ENCODE assay signal across 13 cellular contexts in the genomic region with DNA sequence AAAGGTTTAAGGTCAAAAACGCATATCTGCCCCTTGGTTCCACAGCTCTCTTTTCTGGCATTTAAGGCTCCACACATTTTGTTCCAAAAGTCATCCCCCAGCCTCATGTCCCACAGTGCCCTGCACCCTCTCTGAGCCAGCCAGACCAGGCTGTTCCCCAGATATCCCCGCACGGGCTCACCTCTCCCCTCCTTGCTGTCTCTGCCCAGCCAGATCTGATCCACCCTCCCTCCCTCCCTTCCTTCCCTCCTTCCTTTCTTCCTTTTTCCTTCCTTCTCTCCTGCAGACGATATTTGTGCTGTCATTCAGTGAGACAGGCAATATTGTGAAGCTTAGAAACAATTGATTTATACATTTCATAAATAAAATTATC. TPM values are rescaled to one million over a fixed set of nuclear protein-coding genes. Genes with fewer than 3 reads are reported as not detected.
DNase-seq lines count a peak whose midpoint lies in the region; ATAC-seq, FAIRE-seq and TF ChIP-seq lines count a peak whose summit lies in the region.
"Had no signal": no experiment of that assay in that cellular context is flagged by ENCODE, and none has a peak within 500 bp of the region (broad histone marks: within the 10 kb centered on the region; RNA-seq: fewer than 3 reads in every experiment).

No MANE protein-coding gene starts in this region.

- H3K27me3 Mint-ChIP-seq in HFFc6 (ENCODE audit: insufficient read depth) (peaks cover 3% of the 10 kb centered on the region), chondrocyte (ENCODE audit: low read depth) (no peaks in the 10 kb centered on the region)
- H3K27me3 Mint-ChIP-seq in stimulated activated naive B cell treated with anti-CD40 and anti-IgM and Interleukin-4, amounts not matched to agents 10 μg/mL and 1 μg/mL and 100 μg/mL, for 72 hours, result no peaks in the 10 kb centered on the region
- H3K27me3 Mint-ChIP-seq: CD4-positive, alpha-beta T cell had no signal

- H3K27me3 ChIP-seq in lower lobe of right lung (ENCODE audit: low read depth) (no peaks in the 10 kb centered on the region), stomach smooth muscle (ENCODE audit: control insufficient read depth in 1 of 2, insufficient read depth in 2 of 2, low read length in 2 of 2) (no peaks in the 10 kb centered on the region)

- DNase-seq in HFFc6, result no peak
- DNase-seq in chondrocyte (ENCODE audit: low spot score), result no peak
- no peak for DNase-seq in lower lobe of right lung
- no peak for DNase-seq in NCI-H2107 (lab: John Stamatoyannopoulos, UW)
- DNase-seq in stimulated activated naive B cell treated with anti-CD40 and anti-IgM and Interleukin-4, amounts not matched to agents 10 μg/mL and 1 μg/mL and 100 μg/mL, for 72 hours, result no peak
- DNase-seq in middle frontal gyrus (ENCODE audit: extremely low spot score, low spot score), result no peak
- no peak for DNase-seq in RCC 7860 (ENCODE audit: low spot score)
- DNase-seq: CD4-positive, alpha-beta T cell; glutamatergic neuron; NCI-H1436 treated with DMSO at 0.1 percent for 48 hours; stimulated activated CD4-positive, alpha-beta T cell treated with anti-CD3 and anti-CD28 coated beads, Interleukin-2, amount 100 ng/mL, for 24 hours; substantia nigra had no signal

- ATAC-seq in lower lobe of right lung, result peak; percentile 4 to 33
- no peak for ATAC-seq in stimulated activated naive B cell treated with anti-CD40 and anti-IgM and Interleukin-4, amounts not matched to agents 10 μg/mL and 1 μg/mL and 100 μg/mL, for 72 hours (replicated peaks)

- H3K4me3 ChIP-seq in lower lobe of right lung (no peak overlapping the region), stomach smooth muscle (ENCODE audit: low read length in 2 of 2) (peak overlapping the region in 1 of 2 donors; percentile 47)

- H3K4me1 Mint-ChIP-seq in HFFc6 (ENCODE audit: low read depth), result peaks cover 36% of the 10 kb centered on the region
- H3K4me1 Mint-ChIP-seq in chondrocyte (ENCODE audit: low read depth), result peaks cover 51% of the 10 kb centered on the region
- H3K4me1 Mint-ChIP-seq in stimulated activated naive B cell treated with anti-CD40 and anti-IgM and Interleukin-4, amounts not matched to agents 10 μg/mL and 1 μg/mL and 100 μg/mL, for 72 hours, result no peaks in the 10 kb centered on the region

- peak overlapping the region; percentile 78 for H3K4me3 Mint-ChIP-seq in HFFc6
- H3K4me3 Mint-ChIP-seq in chondrocyte (ENCODE audit: unreplicated experiment), result peak overlapping the region; percentile 59
- H3K4me3 Mint-ChIP-seq in stimulated activated naive B cell treated with anti-CD40 and anti-IgM and Interleukin-4, amounts not matched to agents 10 μg/mL and 1 μg/mL and 100 μg/mL, for 72 hours, result no peak overlapping the region
- H3K4me3 Mint-ChIP-seq: CD4-positive, alpha-beta T cell had no signal

- TF ChIP-seq CTCF in HFFc6 (IDR thresholded peaks at IDR 0.05) (no peak), chondrocyte (IDR thresholded peaks at IDR 0.05) (no peak), lower lobe of right lung (IDR thresholded peaks at IDR 0.05) (no peak)

- peaks cover 30% of the 10 kb centered on the region for H3K4me1 ChIP-seq in lower lobe of right lung
- peaks cover 51% of the 10 kb centered on the region for H3K4me1 ChIP-seq in stomach smooth muscle (ENCODE audit: control insufficient read depth, insufficient read depth, low read length)

- peak overlapping the region; percentile 100 for H3K27ac Mint-ChIP-seq in HFFc6
- peak overlapping the region; percentile 97 for H3K27ac Mint-ChIP-seq in chondrocyte (ENCODE audit: unreplicated experiment)
- H3K27ac Mint-ChIP-seq in stimulated activated naive B cell treated with anti-CD40 and anti-IgM and Interleukin-4, amounts not matched to agents 10 μg/mL and 1 μg/mL and 100 μg/mL, for 72 hours, result no peak overlapping the region
- H3K27ac Mint-ChIP-seq: CD4-positive, alpha-beta T cell had no signal

- H3K9me3 ChIP-seq in lower lobe of right lung, result no peaks in the 10 kb centered on the region
- H3K9me3 ChIP-seq in stomach smooth muscle (ENCODE audit: control insufficient read depth in 2 of 2, low read length in 2 of 2), result no peaks in the 10 kb centered on the region

- intact Hi-C loops in lower lobe of right lung (cut with DNase I), result no loop called here

- FAIRE-seq in RCC 7860 (lab: Jason Lieb, UNC), result no peak

- H3K36me3 Mint-ChIP-seq in HFFc6 (ENCODE audit: low read depth) (no peaks in the 10 kb centered on the region), chondrocyte (ENCODE audit: low read depth) (no peaks in the 10 kb centered on the region)
- H3K36me3 Mint-ChIP-seq in stimulated activated naive B cell treated with anti-CD40 and anti-IgM and Interleukin-4, amounts not matched to agents 10 μg/mL and 1 μg/mL and 100 μg/mL, for 72 hours, result no peaks in the 10 kb centered on the region

- H3K9me3 Mint-ChIP-seq in HFFc6 (no peaks in the 10 kb centered on the region), chondrocyte (ENCODE audit: low read depth) (no peaks in the 10 kb centered on the region)
- no peaks in the 10 kb centered on the region for H3K9me3 Mint-ChIP-seq in stimulated activated naive B cell treated with anti-CD40 and anti-IgM and Interleukin-4, amounts not matched to agents 10 μg/mL and 1 μg/mL and 100 μg/mL, for 72 hours
- H3K9me3 Mint-ChIP-seq: CD4-positive, alpha-beta T cell had no signal

- H3K27ac ChIP-seq in lower lobe of right lung (peak overlapping the region; percentile 97), stomach smooth muscle (ENCODE audit: low read length) (peak overlapping the region; percentile 99)

- H3K36me3 ChIP-seq in lower lobe of right lung, result no peaks in the 10 kb centered on the region
- H3K36me3 ChIP-seq in stomach smooth muscle (ENCODE audit: control insufficient read depth in 2 of 2, insufficient read depth in 2 of 2, low read length in 2 of 2), result no peaks in the 10 kb centered on the region

- H3K9ac ChIP-seq in stomach smooth muscle (ENCODE audit: low read length in 2 of 2), result peak overlapping the region; percentile 76 to 90

RNA-seq across cellular contexts. Expression of gene DUSP1, which starts 37.0 kb away (rescaled TPM):
- 100 to 1,000 TPM; 213 to 319 (median 307) TPM for total RNA-seq in HFFc6 (2021; fragmentation: NEBNext Ultra II Directional; extraction: Animal tissue kit (Norgen Biotek cat#: 25700))
- 91.5 to 171 TPM (median 150 TPM) in 3 replicates for total RNA-seq in chondrocyte
- 367 TPM for total RNA-seq in lower lobe of right lung

Comparison
In these comparisons a context has a peak if more than half of its experiments do, and no peak if none do; other contexts are left out.
1. H3K4me3 Mint-ChIP-seq: peak in HFFc6 (single experiment) and chondrocyte (single experiment); none in stimulated activated naive B cell treated with anti-CD40 and anti-IgM and Interleukin-4, amounts not matched to agents 10 μg/mL and 1 μg/mL and 100 μg/mL, for 72 hours (0 of 2).
2. ATAC-seq: peak in lower lobe of right lung (2 of 2); none in stimulated activated naive B cell treated with anti-CD40 and anti-IgM and Interleukin-4, amounts not matched to agents 10 μg/mL and 1 μg/mL and 100 μg/mL, for 72 hours (0 of 2).